26 cellular contexts compared by ENCODE assay signal in genomic region chr1:3327389-3327702, GRCh38.
"Had no signal": no experiment of that assay in that cellular context is flagged by ENCODE, and none has a peak within 500 bp of the region (broad histone marks: within the 10 kb centered on the region; RNA-seq: fewer than 3 reads in every experiment).

No MANE protein-coding gene starts in this region.

- DNase-seq: activated CD4-positive, alpha-beta memory T cell treated with anti-CD3 and anti-CD28 coated beads for 36 hours; activated CD4-positive, alpha-beta T cell treated with anti-CD3 and anti-CD28 coated beads, Interleukin-2, amount 10 ng/mL, durations not matched to agents 7 days and 5 days; activated CD4-positive, CD25-positive, alpha-beta regulatory T cell; activated CD8-positive, alpha-beta memory T cell treated with anti-CD3 and anti-CD28 coated beads for 24 hours; activated gamma-delta T cell; activated naive CD4-positive, alpha-beta T cell treated with anti-CD3 and anti-CD28 coated beads for 36 hours; activated T-cell treated with anti-CD3 and anti-CD28 coated beads, Interleukin-2, amount 50 U/mL, for 4 hours; amygdala; brain microvascular endothelial cell; caudate nucleus; Karpas-422; MM.1S; NCI-H1105; NCI-H1436; NCI-H1694 treated with DMSO at 0.1 percent for 48 hours; NCI-H2081; NCI-H446; NCI-H524; Peyer's patch; SHP77 treated with DMSO at 0.1 percent for 48 hours; T-helper 2 cell; T1000 had no signal

- H3K4me1 Mint-ChIP-seq: activated CD4-positive, alpha-beta T cell treated with anti-CD3 and anti-CD28 coated beads, Interleukin-2, amount 10 ng/mL, durations not matched to agents 7 days and 5 days had no signal

- H3K27me3 ChIP-seq: brain microvascular endothelial cell, Peyer's patch had no signal

- ATAC-seq: activated T-cell treated with anti-CD3 and anti-CD28 coated beads, Interleukin-2, amount 50 U/mL, for 4 hours; K562 had no signal

- H3K9me3 Mint-ChIP-seq: activated CD4-positive, alpha-beta memory T cell treated with anti-CD3 and anti-CD28 coated beads for 36 hours; activated CD4-positive, alpha-beta T cell treated with anti-CD3 and anti-CD28 coated beads, Interleukin-2, amount 10 ng/mL, durations not matched to agents 7 days and 5 days; activated naive CD4-positive, alpha-beta T cell treated with anti-CD3 and anti-CD28 coated beads for 36 hours; activated T-cell treated with anti-CD3 and anti-CD28 coated beads, Interleukin-2, amount 50 U/mL, for 4 hours had no signal

- H3K36me3 Mint-ChIP-seq: activated CD4-positive, alpha-beta memory T cell treated with anti-CD3 and anti-CD28 coated beads for 36 hours; activated naive CD8-positive, alpha-beta T cell had no signal

- H3K9me3 ChIP-seq: Peyer's patch had no signal

- H3K27ac Mint-ChIP-seq: activated CD4-positive, alpha-beta memory T cell treated with anti-CD3 and anti-CD28 coated beads for 36 hours; activated CD4-positive, alpha-beta T cell treated with anti-CD3 and anti-CD28 coated beads, Interleukin-2, amount 10 ng/mL, durations not matched to agents 7 days and 5 days; activated naive CD4-positive, alpha-beta T cell treated with anti-CD3 and anti-CD28 coated beads for 36 hours; activated naive CD8-positive, alpha-beta T cell had no signal

- H3K4me3 Mint-ChIP-seq: activated CD4-positive, alpha-beta memory T cell treated with anti-CD3 and anti-CD28 coated beads for 36 hours; activated CD4-positive, alpha-beta T cell treated with anti-CD3 and anti-CD28 coated beads, Interleukin-2, amount 10 ng/mL, durations not matched to agents 7 days and 5 days; activated naive CD4-positive, alpha-beta T cell treated with anti-CD3 and anti-CD28 coated beads for 36 hours; activated naive CD8-positive, alpha-beta T cell; activated T-cell treated with anti-CD3 and anti-CD28 coated beads, Interleukin-2, amount 50 U/mL, for 4 hours had no signal

- H3K4me3 ChIP-seq: K562, Peyer's patch had no signal

- H3K36me3 ChIP-seq: brain microvascular endothelial cell, Peyer's patch had no signal

- H3K27me3 Mint-ChIP-seq: activated CD4-positive, alpha-beta T cell treated with anti-CD3 and anti-CD28 coated beads, Interleukin-2, amount 10 ng/mL, durations not matched to agents 7 days and 5 days had no signal

- H3K27ac ChIP-seq: brain microvascular endothelial cell, Peyer's patch, RWPE1, VCaP had no signal
